ENCODE assay signal across 1 cellular context in genomic region chr19:52898101-52898500, GRCh38.
TF ChIP-seq lines count a peak whose summit lies in the region.

No MANE protein-coding gene starts in this region.

TF ChIP-seq in HepG2, 621 proteins besides CTCF, POLR2A, EP300 and RAD21:
- no peak for TF ChIP-seq NFE2L1 (CRISPR knock-in tag; IDR thresholded peaks at IDR 0.05; ENCODE audit: borderline replicate concordance)
- no peak for TF ChIP-seq NR0B2 (CRISPR knock-in tag; IDR thresholded peaks at IDR 0.05)
- no peak for TF ChIP-seq MXI1 (IDR thresholded peaks at IDR 0.05; ENCODE audit: borderline replicate concordance, low read depth, low read length)
- TF ChIP-seq, protein P1, sequence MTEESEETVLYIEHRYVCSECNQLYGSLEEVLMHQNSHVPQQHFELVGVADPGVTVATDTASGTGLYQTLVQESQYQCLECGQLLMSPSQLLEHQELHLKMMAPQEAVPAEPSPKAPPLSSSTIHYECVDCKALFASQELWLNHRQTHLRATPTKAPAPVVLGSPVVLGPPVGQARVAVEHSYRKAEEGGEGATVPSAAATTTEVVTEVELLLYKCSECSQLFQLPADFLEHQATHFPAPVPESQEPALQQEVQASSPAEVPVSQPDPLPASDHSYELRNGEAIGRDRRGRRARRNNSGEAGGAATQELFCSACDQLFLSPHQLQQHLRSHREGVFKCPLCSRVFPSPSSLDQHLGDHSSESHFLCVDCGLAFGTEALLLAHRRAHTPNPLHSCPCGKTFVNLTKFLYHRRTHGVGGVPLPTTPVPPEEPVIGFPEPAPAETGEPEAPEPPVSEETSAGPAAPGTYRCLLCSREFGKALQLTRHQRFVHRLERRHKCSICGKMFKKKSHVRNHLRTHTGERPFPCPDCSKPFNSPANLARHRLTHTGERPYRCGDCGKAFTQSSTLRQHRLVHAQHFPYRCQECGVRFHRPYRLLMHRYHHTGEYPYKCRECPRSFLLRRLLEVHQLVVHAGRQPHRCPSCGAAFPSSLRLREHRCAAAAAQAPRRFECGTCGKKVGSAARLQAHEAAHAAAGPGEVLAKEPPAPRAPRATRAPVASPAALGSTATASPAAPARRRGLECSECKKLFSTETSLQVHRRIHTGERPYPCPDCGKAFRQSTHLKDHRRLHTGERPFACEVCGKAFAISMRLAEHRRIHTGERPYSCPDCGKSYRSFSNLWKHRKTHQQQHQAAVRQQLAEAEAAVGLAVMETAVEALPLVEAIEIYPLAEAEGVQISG (CRISPR knock-in tag; IDR thresholded peaks at IDR 0.05) = no peak
- TF ChIP-seq PPARG (CRISPR knock-in tag; conservative IDR thresholded peaks at IDR 0.05) = no peak
- no peak for TF ChIP-seq GMEB2 (CRISPR knock-in tag; IDR thresholded peaks at IDR 0.05; ENCODE audit: low read depth)
- TF ChIP-seq FOXP1 (IDR thresholded peaks at IDR 0.05) = no peak
- no peak for TF ChIP-seq FOXP1 (CRISPR knock-in tag; IDR thresholded peaks at IDR 0.05)
- TF ChIP-seq ZNF782 (CRISPR knock-in tag; IDR thresholded peaks at IDR 0.05; ENCODE audit: borderline replicate concordance) = no peak
